ENCODE assay signal across 9 cellular contexts in genomic region chr9:109817146-109817845, GRCh38. TPM values are rescaled to one million over a fixed set of nuclear protein-coding genes. Genes with fewer than 3 reads are reported as not detected.
DNase-seq lines count a peak whose midpoint lies in the region; ATAC-seq and TF ChIP-seq lines count a peak whose summit lies in the region.
"Had no signal": no experiment of that assay in that cellular context is flagged by ENCODE, and none has a peak within 500 bp of the region (broad histone marks: within the 10 kb centered on the region; RNA-seq: fewer than 3 reads in every experiment).

No MANE protein-coding gene starts in this region.

- no peak for TF ChIP-seq CTCF in HEK293 (tag by site-specific recombination; IDR thresholded peaks at IDR 0.05)
- no peak for TF ChIP-seq CTCF in left ventricle myocardium inferior (IDR thresholded peaks at IDR 0.05; ENCODE audit: borderline replicate concordance)
- TF ChIP-seq CTCF in GM10266 (IDR thresholded peaks at IDR 0.05; ENCODE audit: control insufficient read depth, insufficient read depth, low read depth, missing control alignments) = no peak
- TF ChIP-seq CTCF in colonic mucosa (IDR thresholded peaks at IDR 0.05) = no peak

- H3K9ac ChIP-seq in skeletal muscle tissue (ENCODE audit: low read depth in 1 of 3, low read length in 3 of 3) (no peak overlapping the region), colonic mucosa (ENCODE audit: low read depth in 2 of 2, low read length in 2 of 2) (no peak overlapping the region)

- no peaks in the 10 kb centered on the region for H3K27me3 ChIP-seq in left ventricle myocardium inferior (ENCODE audit: low read depth)
- no peaks in the 10 kb centered on the region for H3K27me3 ChIP-seq in skeletal muscle tissue (ENCODE audit: control insufficient read depth in 3 of 3, insufficient read depth in 3 of 3, low read length in 3 of 3)
- no peaks in the 10 kb centered on the region for H3K27me3 ChIP-seq in colonic mucosa

- H3K9me3 ChIP-seq in HEK293 (ENCODE audit: control insufficient read depth, insufficient read depth, low read depth, low read length) (no peaks in the 10 kb centered on the region), left ventricle myocardium inferior (replicated peaks) (no peaks in the 10 kb centered on the region), skeletal muscle tissue (ENCODE audit: control insufficient read depth in 3 of 3, low read length in 3 of 3) (no peaks in the 10 kb centered on the region), colonic mucosa (no peaks in the 10 kb centered on the region)

- DNase-seq in amniotic stem cell (lab: John Stamatoyannopoulos, UW) (peak; percentile 27), left ventricle myocardium inferior (no peak), GM10266 (ENCODE audit: extremely low spot score) (no peak), colonic mucosa (no peak), NCI-H510A treated with DMSO at 0.1 percent for 48 hours (lab: John Stamatoyannopoulos, UW) (no peak)
- DNase-seq: stimulated activated CD4-positive, alpha-beta T cell treated with anti-CD3 and anti-CD28 coated beads, Interleukin-4, amount 100 ng/mL, for 1 hour had no signal

- H3K4me1 ChIP-seq in HEK293 (ENCODE audit: control insufficient read depth, insufficient read depth, low read length) (peaks cover 6% of the 10 kb centered on the region; the same call in 1 of the 2 replicates), left ventricle myocardium inferior (peaks cover 41% of the 10 kb centered on the region), skeletal muscle tissue (ENCODE audit: control insufficient read depth in 3 of 3, insufficient read depth in 3 of 3, low read length in 3 of 3) (peaks cover 3 to 16% (median 4%) of the 10 kb centered on the region in 3 donors), colonic mucosa (no peaks in the 10 kb centered on the region)

- ATAC-seq in GM19463 (IDR thresholded peaks at IDR 0.05; ENCODE audit: unreplicated experiment) = no peak

- H3K27ac ChIP-seq in HEK293 (ENCODE audit: extremely low read depth, low read depth, low read length) (no peak overlapping the region), left ventricle myocardium inferior (replicated peaks) (peak overlapping the region; percentile 71), skeletal muscle tissue (ENCODE audit: low read depth, low read length) (peak overlapping the region; percentile 59), colonic mucosa (no peak overlapping the region)

- H3K36me3 ChIP-seq in HEK293 (ENCODE audit: control insufficient read depth in 2 of 2, insufficient read depth in 1 of 2, low read length in 2 of 2) (no peaks in the 10 kb centered on the region), left ventricle myocardium inferior (no peaks in the 10 kb centered on the region), skeletal muscle tissue (ENCODE audit: control insufficient read depth in 3 of 3, insufficient read depth in 3 of 3, low read length in 3 of 3) (no peaks in the 10 kb centered on the region), colonic mucosa (no peaks in the 10 kb centered on the region)

- no peak overlapping the region for H3K4me3 ChIP-seq in HEK293 (ENCODE audit: low read depth, low read length)
- H3K4me3 ChIP-seq in left ventricle myocardium inferior = no peak overlapping the region
- H3K4me3 ChIP-seq in skeletal muscle tissue (ENCODE audit: low read length in 3 of 3) = no peak overlapping the region
- no peak overlapping the region for H3K4me3 ChIP-seq in colonic mucosa

- CTCF ChIA-PET in HEK293 (lab: Yijun Ruan, JAX) = interaction anchor here (0.7 to 3.7 kb wide), 32 partner anchors 10 to 377 kb away, joined by 3 to 68 read pairs (median 4); partner anchors contain the start of gene PALM2AKAP2

- intact Hi-C loops in left ventricle myocardium inferior (cut with micrococcal nuclease) = loop anchor here (5.0 kb wide), 1 partner anchor 245 kb away; no protein-coding TSS in a partner anchor
- intact Hi-C loops in colonic mucosa (cut with DNase I) = no loop called here

- POLR2A ChIA-PET in HEK293 (lab: Yijun Ruan, JAX) = interaction anchor here (0.9 to 2.0 kb wide), 4 partner anchors 11 to 243 kb away, joined by 3 to 8 read pairs (median 4); no protein-coding TSS in a partner anchor

TF ChIP-seq in HEK293, 187 proteins besides CTCF, POLR2A, EP300 and RAD21:
- TF ChIP-seq ZNF626 (tag by site-specific recombination; IDR thresholded peaks at IDR 0.05) = no peak
- TF ChIP-seq BCL11A (tag by site-specific recombination; IDR thresholded peaks at IDR 0.05; ENCODE audit: low read depth) = no peak
- peak; percentile 42 for TF ChIP-seq SP7 (tag by site-specific recombination; IDR thresholded peaks at IDR 0.05)
TF ChIP-seq in HEK293: peak in this region for 1.

RNA-seq across cellular contexts. Expression of gene PALM2AKAP2, which starts 37.3 kb away (rescaled TPM):
- 90.2 TPM for total RNA-seq in left ventricle myocardium inferior
- total RNA-seq in skeletal muscle tissue = 24.0 TPM
- total RNA-seq in colonic mucosa = 1 to 10 TPM in 1 of 2 donors, under 1 TPM in 1; 0.69 to 3.4 TPM

Comparison
In these comparisons a context has a peak if more than half of its experiments do, and no peak if none do; other contexts are left out.
1. H3K27ac ChIP-seq: peak in left ventricle myocardium inferior (single experiment) and skeletal muscle tissue (single experiment); none in HEK293 (single experiment) and colonic mucosa (single experiment).